Comparison of ENCODE assay signal across 1 cellular context in the genomic region with DNA sequence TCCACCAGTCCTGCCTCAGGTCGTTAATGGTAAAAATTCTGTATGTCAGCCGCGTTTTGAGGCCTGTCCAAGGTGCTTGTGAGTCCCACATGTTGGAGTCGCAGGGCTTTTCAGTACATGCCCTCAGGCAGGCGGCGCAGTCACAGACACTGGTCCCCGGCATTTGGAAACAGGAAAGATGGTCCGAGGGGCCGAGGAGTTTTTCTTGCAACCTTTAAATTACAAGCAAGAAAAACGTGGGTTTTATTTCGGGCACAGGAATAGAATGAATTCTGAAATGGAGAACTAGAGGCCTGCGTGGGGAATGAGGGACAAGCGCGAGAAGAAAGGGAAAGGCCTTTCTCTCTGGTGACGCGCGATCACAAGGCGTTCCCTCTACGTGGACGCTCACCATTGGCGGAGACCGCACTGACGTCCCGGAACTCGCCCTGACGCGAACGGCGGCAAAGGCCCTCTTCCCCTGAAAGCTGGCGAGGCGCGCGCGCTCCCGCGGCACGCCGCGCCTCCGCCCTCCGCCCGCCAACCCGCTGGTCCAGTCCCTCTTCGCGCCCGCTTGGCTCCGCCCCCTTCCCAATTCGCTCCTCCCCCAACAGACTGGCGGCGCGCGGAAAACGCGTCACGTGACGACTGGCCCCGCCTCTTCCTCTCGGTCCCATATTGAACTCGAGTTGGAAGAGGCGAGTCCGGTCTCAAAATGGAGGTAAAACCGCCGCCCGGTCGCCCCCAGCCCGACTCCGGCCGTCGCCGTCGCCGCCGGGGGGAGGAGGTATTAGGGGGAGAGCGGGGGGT.
TF ChIP-seq lines count a peak whose summit lies in the region.

Gene HNRNPA3, plus strand, starts transcription at position 689 of the 789 bp plus-strand sequence. Its CDS starts 6 bp downstream, at position 695.

TF ChIP-seq in HepG2, 621 proteins besides CTCF, POLR2A, EP300 and RAD21 (continued from another document and continues in another):
- TF ChIP-seq, protein P1, sequence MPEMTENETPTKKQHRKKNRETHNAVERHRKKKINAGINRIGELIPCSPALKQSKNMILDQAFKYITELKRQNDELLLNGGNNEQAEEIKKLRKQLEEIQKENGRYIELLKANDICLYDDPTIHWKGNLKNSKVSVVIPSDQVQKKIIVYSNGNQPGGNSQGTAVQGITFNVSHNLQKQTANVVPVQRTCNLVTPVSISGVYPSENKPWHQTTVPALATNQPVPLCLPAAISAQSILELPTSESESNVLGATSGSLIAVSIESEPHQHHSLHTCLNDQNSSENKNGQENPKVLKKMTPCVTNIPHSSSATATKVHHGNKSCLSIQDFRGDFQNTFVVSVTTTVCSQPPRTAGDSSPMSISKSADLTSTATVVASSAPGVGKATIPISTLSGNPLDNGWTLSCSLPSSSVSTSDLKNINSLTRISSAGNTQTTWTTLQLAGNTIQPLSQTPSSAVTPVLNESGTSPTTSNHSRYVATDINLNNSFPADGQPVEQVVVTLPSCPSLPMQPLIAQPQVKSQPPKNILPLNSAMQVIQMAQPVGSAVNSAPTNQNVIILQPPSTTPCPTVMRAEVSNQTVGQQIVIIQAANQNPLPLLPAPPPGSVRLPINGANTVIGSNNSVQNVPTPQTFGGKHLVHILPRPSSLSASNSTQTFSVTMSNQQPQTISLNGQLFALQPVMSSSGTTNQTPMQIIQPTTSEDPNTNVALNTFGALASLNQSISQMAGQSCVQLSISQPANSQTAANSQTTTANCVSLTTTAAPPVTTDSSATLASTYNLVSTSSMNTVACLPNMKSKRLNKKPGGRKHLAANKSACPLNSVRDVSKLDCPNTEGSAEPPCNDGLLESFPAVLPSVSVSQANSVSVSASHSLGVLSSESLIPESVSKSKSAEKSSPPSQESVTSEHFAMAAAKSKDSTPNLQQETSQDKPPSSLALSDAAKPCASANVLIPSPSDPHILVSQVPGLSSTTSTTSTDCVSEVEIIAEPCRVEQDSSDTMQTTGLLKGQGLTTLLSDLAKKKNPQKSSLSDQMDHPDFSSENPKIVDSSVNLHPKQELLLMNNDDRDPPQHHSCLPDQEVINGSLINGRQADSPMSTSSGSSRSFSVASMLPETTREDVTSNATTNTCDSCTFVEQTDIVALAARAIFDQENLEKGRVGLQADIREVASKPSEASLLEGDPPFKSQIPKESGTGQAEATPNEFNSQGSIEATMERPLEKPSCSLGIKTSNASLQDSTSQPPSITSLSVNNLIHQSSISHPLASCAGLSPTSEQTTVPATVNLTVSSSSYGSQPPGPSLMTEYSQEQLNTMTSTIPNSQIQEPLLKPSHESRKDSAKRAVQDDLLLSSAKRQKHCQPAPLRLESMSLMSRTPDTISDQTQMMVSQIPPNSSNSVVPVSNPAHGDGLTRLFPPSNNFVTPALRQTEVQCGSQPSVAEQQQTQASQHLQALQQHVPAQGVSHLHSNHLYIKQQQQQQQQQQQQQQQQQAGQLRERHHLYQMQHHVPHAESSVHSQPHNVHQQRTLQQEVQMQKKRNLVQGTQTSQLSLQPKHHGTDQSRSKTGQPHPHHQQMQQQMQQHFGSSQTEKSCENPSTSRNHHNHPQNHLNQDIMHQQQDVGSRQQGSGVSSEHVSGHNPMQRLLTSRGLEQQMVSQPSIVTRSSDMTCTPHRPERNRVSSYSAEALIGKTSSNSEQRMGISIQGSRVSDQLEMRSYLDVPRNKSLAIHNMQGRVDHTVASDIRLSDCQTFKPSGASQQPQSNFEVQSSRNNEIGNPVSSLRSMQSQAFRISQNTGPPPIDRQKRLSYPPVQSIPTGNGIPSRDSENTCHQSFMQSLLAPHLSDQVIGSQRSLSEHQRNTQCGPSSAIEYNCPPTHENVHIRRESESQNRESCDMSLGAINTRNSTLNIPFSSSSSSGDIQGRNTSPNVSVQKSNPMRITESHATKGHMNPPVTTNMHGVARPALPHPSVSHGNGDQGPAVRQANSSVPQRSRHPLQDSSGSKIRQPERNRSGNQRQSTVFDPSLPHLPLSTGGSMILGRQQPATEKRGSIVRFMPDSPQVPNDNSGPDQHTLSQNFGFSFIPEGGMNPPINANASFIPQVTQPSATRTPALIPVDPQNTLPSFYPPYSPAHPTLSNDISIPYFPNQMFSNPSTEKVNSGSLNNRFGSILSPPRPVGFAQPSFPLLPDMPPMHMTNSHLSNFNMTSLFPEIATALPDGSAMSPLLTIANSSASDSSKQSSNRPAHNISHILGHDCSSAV (CRISPR knock-in tag; IDR thresholded peaks at IDR 0.05; ENCODE audit: borderline replicate concordance): 0 out of 2 replicates have a peak, but pooled peaks have one; percentile 29
- no peak for TF ChIP-seq ZBTB7A (CRISPR knock-in tag; IDR thresholded peaks at IDR 0.05)
- peak; percentile 69 for TF ChIP-seq ZMYM4 (CRISPR knock-in tag; IDR thresholded peaks at IDR 0.05)
- TF ChIP-seq, protein P2, sequence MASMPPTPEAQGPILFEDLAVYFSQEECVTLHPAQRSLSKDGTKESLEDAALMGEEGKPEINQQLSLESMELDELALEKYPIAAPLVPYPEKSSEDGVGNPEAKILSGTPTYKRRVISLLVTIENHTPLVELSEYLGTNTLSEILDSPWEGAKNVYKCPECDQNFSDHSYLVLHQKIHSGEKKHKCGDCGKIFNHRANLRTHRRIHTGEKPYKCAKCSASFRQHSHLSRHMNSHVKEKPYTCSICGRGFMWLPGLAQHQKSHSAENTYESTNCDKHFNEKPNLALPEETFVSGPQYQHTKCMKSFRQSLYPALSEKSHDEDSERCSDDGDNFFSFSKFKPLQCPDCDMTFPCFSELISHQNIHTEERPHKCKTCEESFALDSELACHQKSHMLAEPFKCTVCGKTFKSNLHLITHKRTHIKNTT (CRISPR knock-in tag; IDR thresholded peaks at IDR 0.05): no peak
- TF ChIP-seq TSC22D2 (CRISPR knock-in tag; IDR thresholded peaks at IDR 0.05; ENCODE audit: borderline replicate concordance): peak; percentile 68; the same call in 1 of the 2 replicates
- no peak for TF ChIP-seq EHMT2 (IDR thresholded peaks at IDR 0.05; ENCODE audit: borderline replicate concordance, low read depth, low read length)
- no peak for TF ChIP-seq ZKSCAN5 (CRISPR knock-in tag; IDR thresholded peaks at IDR 0.05)
- TF ChIP-seq ZNF724P (CRISPR knock-in tag; IDR thresholded peaks at IDR 0.05; ENCODE audit: borderline replicate concordance): peak; percentile 89; the same call in 1 of the 2 replicates
- TF ChIP-seq ZNF234 (CRISPR knock-in tag; conservative IDR thresholded peaks at IDR 0.05): no peak
- TF ChIP-seq ZNF329 (CRISPR knock-in tag; IDR thresholded peaks at IDR 0.05; ENCODE audit: low read depth): no peak
- no peak for TF ChIP-seq MTF2 (CRISPR knock-in tag; IDR thresholded peaks at IDR 0.05; ENCODE audit: borderline replicate concordance)
- peak; percentile 59 for TF ChIP-seq PPARG (CRISPR knock-in tag; conservative IDR thresholded peaks at IDR 0.05)
- TF ChIP-seq MIER3 (CRISPR knock-in tag; IDR thresholded peaks at IDR 0.05; ENCODE audit: borderline replicate concordance): peak; percentile 75
- no peak for TF ChIP-seq KLF11 (CRISPR knock-in tag; IDR thresholded peaks at IDR 0.05)
- TF ChIP-seq, protein P3, sequence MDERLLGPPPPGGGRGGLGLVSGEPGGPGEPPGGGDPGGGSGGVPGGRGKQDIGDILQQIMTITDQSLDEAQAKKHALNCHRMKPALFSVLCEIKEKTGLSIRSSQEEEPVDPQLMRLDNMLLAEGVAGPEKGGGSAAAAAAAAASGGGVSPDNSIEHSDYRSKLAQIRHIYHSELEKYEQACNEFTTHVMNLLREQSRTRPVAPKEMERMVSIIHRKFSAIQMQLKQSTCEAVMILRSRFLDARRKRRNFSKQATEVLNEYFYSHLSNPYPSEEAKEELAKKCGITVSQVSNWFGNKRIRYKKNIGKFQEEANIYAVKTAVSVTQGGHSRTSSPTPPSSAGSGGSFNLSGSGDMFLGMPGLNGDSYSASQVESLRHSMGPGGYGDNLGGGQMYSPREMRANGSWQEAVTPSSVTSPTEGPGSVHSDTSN (CRISPR knock-in tag; IDR thresholded peaks at IDR 0.05): no peak
- TF ChIP-seq ZSCAN25 (CRISPR knock-in tag; IDR thresholded peaks at IDR 0.05): peak; percentile 51; the same call in 1 of the 2 replicates
- peak; percentile 89 for TF ChIP-seq E2F5 (CRISPR knock-in tag; conservative IDR thresholded peaks at IDR 0.05)
- no peak for TF ChIP-seq CBX2 (IDR thresholded peaks at IDR 0.05; ENCODE audit: low read depth, low read length)
- peak; percentile 70; the same call in 1 of the 2 replicates for TF ChIP-seq CBX2 (CRISPR knock-in tag; IDR thresholded peaks at IDR 0.05; ENCODE audit: low read depth)
- no peak for TF ChIP-seq ZNF484 (CRISPR knock-in tag; IDR thresholded peaks at IDR 0.05; ENCODE audit: borderline replicate concordance, low read depth)
- TF ChIP-seq ZNF891 (CRISPR knock-in tag; IDR thresholded peaks at IDR 0.05): peak; percentile 23; the same call in 1 of the 2 replicates
- no peak for TF ChIP-seq BCLAF1 (IDR thresholded peaks at IDR 0.05)
- TF ChIP-seq, protein P4, sequence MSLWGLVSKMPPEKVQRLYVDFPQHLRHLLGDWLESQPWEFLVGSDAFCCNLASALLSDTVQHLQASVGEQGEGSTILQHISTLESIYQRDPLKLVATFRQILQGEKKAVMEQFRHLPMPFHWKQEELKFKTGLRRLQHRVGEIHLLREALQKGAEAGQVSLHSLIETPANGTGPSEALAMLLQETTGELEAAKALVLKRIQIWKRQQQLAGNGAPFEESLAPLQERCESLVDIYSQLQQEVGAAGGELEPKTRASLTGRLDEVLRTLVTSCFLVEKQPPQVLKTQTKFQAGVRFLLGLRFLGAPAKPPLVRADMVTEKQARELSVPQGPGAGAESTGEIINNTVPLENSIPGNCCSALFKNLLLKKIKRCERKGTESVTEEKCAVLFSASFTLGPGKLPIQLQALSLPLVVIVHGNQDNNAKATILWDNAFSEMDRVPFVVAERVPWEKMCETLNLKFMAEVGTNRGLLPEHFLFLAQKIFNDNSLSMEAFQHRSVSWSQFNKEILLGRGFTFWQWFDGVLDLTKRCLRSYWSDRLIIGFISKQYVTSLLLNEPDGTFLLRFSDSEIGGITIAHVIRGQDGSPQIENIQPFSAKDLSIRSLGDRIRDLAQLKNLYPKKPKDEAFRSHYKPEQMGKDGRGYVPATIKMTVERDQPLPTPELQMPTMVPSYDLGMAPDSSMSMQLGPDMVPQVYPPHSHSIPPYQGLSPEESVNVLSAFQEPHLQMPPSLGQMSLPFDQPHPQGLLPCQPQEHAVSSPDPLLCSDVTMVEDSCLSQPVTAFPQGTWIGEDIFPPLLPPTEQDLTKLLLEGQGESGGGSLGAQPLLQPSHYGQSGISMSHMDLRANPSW (CRISPR knock-in tag; IDR thresholded peaks at IDR 0.05; ENCODE audit: borderline replicate concordance): peak; percentile 81; the same call in 1 of the 2 replicates
- TF ChIP-seq, protein P5, sequence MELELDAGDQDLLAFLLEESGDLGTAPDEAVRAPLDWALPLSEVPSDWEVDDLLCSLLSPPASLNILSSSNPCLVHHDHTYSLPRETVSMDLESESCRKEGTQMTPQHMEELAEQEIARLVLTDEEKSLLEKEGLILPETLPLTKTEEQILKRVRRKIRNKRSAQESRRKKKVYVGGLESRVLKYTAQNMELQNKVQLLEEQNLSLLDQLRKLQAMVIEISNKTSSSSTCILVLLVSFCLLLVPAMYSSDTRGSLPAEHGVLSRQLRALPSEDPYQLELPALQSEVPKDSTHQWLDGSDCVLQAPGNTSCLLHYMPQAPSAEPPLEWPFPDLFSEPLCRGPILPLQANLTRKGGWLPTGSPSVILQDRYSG (CRISPR knock-in tag; IDR thresholded peaks at IDR 0.05): no peak
- no peak; the same call in 1 of the 2 replicates for TF ChIP-seq GFI1 (CRISPR knock-in tag; IDR thresholded peaks at IDR 0.05; ENCODE audit: borderline replicate concordance)
- TF ChIP-seq, protein P6, sequence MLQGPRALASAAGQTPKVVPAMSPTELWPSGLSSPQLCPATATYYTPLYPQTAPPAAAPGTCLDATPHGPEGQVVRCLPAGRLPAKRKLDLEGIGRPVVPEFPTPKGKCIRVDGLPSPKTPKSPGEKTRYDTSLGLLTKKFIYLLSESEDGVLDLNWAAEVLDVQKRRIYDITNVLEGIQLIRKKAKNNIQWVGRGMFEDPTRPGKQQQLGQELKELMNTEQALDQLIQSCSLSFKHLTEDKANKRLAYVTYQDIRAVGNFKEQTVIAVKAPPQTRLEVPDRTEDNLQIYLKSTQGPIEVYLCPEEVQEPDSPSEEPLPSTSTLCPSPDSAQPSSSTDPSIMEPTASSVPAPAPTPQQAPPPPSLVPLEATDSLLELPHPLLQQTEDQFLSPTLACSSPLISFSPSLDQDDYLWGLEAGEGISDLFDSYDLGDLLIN (CRISPR knock-in tag; IDR thresholded peaks at IDR 0.05; ENCODE audit: borderline replicate concordance): no peak; the same call in 1 of the 2 replicates
- TF ChIP-seq ZNF350 (CRISPR knock-in tag; IDR thresholded peaks at IDR 0.05; ENCODE audit: borderline replicate concordance, low read depth): peak; percentile 90
- TF ChIP-seq NR2F2 (IDR thresholded peaks at IDR 0.05; ENCODE audit: borderline replicate concordance, low read depth): peak; percentile 50; the same call in 1 of the 2 replicates
- TF ChIP-seq, protein P7, sequence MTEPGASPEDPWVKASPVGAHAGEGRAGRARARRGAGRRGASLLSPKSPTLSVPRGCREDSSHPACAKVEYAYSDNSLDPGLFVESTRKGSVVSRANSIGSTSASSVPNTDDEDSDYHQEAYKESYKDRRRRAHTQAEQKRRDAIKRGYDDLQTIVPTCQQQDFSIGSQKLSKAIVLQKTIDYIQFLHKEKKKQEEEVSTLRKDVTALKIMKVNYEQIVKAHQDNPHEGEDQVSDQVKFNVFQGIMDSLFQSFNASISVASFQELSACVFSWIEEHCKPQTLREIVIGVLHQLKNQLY (CRISPR knock-in tag; IDR thresholded peaks at IDR 0.05): no peak; the same call in none of the 2 replicates
- no peak for TF ChIP-seq ADNP (CRISPR knock-in tag; IDR thresholded peaks at IDR 0.05)
